1 cellular context compared by ENCODE assay signal in the genomic region with DNA sequence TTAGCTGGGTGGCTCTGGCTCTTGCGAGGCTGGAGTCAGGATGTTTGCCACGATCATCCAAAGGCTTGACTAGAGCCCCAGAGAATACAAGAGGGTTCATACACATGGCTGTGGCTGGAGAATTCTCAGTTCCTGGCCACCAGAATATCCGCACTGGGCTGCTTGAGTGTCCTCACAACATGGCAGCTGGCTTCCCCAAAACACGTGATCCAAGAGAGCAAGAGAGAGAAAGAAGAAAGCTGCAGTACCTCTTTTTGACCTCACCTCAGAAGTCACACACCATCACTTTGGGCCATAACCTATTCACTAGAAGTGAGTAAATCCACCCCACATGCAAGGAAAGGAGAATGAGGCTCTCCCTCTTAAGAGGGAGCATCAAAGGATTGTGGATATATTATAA.
TF ChIP-seq lines count a peak whose summit lies in the region.

No MANE protein-coding gene starts in this region.

TF ChIP-seq in IMR-90, 13 proteins besides CTCF, POLR2A, EP300 and RAD21:
- TF ChIP-seq MXI1 (IDR thresholded peaks at IDR 0.05; ENCODE audit: borderline replicate concordance, low read depth, low read length): no peak
- no peak for TF ChIP-seq FOS (IDR thresholded peaks at IDR 0.05; ENCODE audit: low read depth, low read length)
- no peak for TF ChIP-seq ELK1 (IDR thresholded peaks at IDR 0.05; ENCODE audit: borderline replicate concordance, low read depth, low read length)
- no peak for TF ChIP-seq NFE2L2 (IDR thresholded peaks at IDR 0.05; ENCODE audit: low read depth, low read length)
- no peak for TF ChIP-seq MAFK (IDR thresholded peaks at IDR 0.05; ENCODE audit: low read depth, low read length)
- no peak for TF ChIP-seq RFX5 (IDR thresholded peaks at IDR 0.05; ENCODE audit: low read depth, low read length)
- TF ChIP-seq SMC3 (IDR thresholded peaks at IDR 0.05; ENCODE audit: low read depth, low read length): no peak
- no peak for TF ChIP-seq BHLHE40 (IDR thresholded peaks at IDR 0.05; ENCODE audit: low read depth, low read length)
- TF ChIP-seq USF2 (IDR thresholded peaks at IDR 0.05; ENCODE audit: low read depth, low read length): no peak
- no peak for TF ChIP-seq RCOR1 (IDR thresholded peaks at IDR 0.05; ENCODE audit: insufficient replicate concordance, low read length)
- TF ChIP-seq CHD1 (IDR thresholded peaks at IDR 0.05; ENCODE audit: low read depth, low read length): no peak
- no peak for TF ChIP-seq CEBPB (IDR thresholded peaks at IDR 0.05; ENCODE audit: low read depth, low read length)
- TF ChIP-seq MAZ (IDR thresholded peaks at IDR 0.05; ENCODE audit: borderline replicate concordance, low read depth, low read length): no peak
TF ChIP-seq in IMR-90: peak in this region for 0.
